In the genomic region with DNA sequence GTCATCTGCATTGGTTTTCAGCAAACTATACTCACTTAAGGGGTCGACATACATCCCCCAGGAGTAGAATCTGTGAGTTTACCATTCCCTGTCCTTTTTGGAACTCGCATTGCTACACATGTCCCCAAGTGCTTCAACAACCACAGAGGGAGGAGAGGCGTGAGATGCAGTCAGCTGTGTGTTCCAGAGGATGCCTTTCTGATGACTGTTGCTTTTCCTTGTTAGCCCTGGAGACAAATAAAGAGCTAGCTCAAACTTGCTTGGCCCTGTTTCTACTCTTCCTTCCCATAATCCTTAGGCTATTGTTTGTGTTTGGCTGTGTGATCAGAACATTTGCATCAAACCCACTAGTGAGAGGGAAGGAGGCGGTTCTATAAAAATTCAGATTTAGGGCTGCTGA, we compare ENCODE assay signal across 18 cellular contexts.
DNase-seq lines count a peak whose midpoint lies in the region; ATAC-seq and TF ChIP-seq lines count a peak whose summit lies in the region.
"Had no signal": no experiment of that assay in that cellular context is flagged by ENCODE, and none has a peak within 500 bp of the region (broad histone marks: within the 10 kb centered on the region; RNA-seq: fewer than 3 reads in every experiment).

No MANE protein-coding gene starts in this region.

- H3K9me2 ChIP-seq in GM23248 (ENCODE audit: insufficient read depth) = no peaks in the 10 kb centered on the region

- H3K27me3 ChIP-seq in GM23248 (replicated peaks; ENCODE audit: insufficient read depth) (no peaks in the 10 kb centered on the region; the same call in 1 of the 2 replicates), adrenal gland (no peaks in the 10 kb centered on the region), gastroesophageal sphincter (peaks cover 74% of the 10 kb centered on the region)
- H3K27me3 ChIP-seq: pancreas had no signal

- no peak for TF ChIP-seq CTCF in VCaP (conservative IDR thresholded peaks at IDR 0.05)
- TF ChIP-seq CTCF in adrenal gland (IDR thresholded peaks at IDR 0.05) = no peak
- TF ChIP-seq CTCF in gastroesophageal sphincter (IDR thresholded peaks at IDR 0.05) = no peak

- H3K4me3 ChIP-seq in GM23248 = no peak overlapping the region
- H3K4me3 ChIP-seq in adrenal gland = no peak overlapping the region
- no peak overlapping the region for H3K4me3 ChIP-seq in gastroesophageal sphincter
- H3K4me3 ChIP-seq: HAP-1, pancreas, stomach had no signal

- no peaks in the 10 kb centered on the region for H3F3A ChIP-seq in GM23248 (ENCODE audit: insufficient read depth)

- no peaks in the 10 kb centered on the region for H4K20me1 ChIP-seq in GM23248 (ENCODE audit: insufficient read depth)

- H3K4me1 ChIP-seq in GM23248 (ENCODE audit: insufficient read depth) (no peaks in the 10 kb centered on the region), adrenal gland (replicated peaks in 1 of 2) (no peaks in the 10 kb centered on the region), gastroesophageal sphincter (no peaks in the 10 kb centered on the region)
- H3K4me1 ChIP-seq: HAP-1, pancreas, stomach had no signal

- WGBS in GM23248 (ENCODE audit: low coverage in 1 of 2, low lambda C conversion rate in 2 of 2, missing lambda C conversion rate in 2 of 2), 2 experiments = 11 to 12% methylated on average over 4 of the region's 4 CpGs
- WGBS in adrenal gland, 4 donors = 42 to 55% (median 52%) methylated on average over 4 of the region's 4 CpGs
- WGBS in gastroesophageal sphincter (ENCODE audit: low coverage in 1 of 2), 2 donors = 31 to 39% methylated on average over 3 to 4 of the region's 4 CpGs

- DNase-seq in ACHN (peak; percentile 44), GM23248 (peak; percentile 53), iris pigment epithelial cell (ENCODE audit: low read depth) (peak; percentile 8), NCI-H2227 treated with DMSO at 0.1 percent for 48 hours (lab: John Stamatoyannopoulos, UW) (no peak), adrenal gland (no peak)
- DNase-seq: activated CD4-positive, alpha-beta T cell treated with anti-CD3 and anti-CD28 coated beads, Interleukin-2, amount 50 U/mL, for 48 hours; Karpas-422; midbrain; NCI-H1694 treated with DMSO at 0.1 percent for 48 hours; NCI-H69; pancreas; stomach; T1000 had no signal

- H3K36me3 ChIP-seq in GM23248 (ENCODE audit: low read depth) (no peaks in the 10 kb centered on the region), adrenal gland (replicated peaks in 1 of 2) (no peaks in the 10 kb centered on the region), gastroesophageal sphincter (no peaks in the 10 kb centered on the region)
- H3K36me3 ChIP-seq: HAP-1, pancreas, stomach had no signal

- H2AFZ ChIP-seq in GM23248 = no peak overlapping the region

- H3K9ac ChIP-seq in GM23248 = no peak overlapping the region

- no peaks in the 10 kb centered on the region for H3K79me2 ChIP-seq in GM23248 (ENCODE audit: insufficient read depth)

- H3K9me3 ChIP-seq in GM23248 (ENCODE audit: low read depth) (no peaks in the 10 kb centered on the region), adrenal gland (replicated peaks in 1 of 3) (no peaks in the 10 kb centered on the region), gastroesophageal sphincter (no peaks in the 10 kb centered on the region)
- H3K9me3 ChIP-seq: HAP-1, pancreas, stomach had no signal

- in situ Hi-C loops in ACHN (cut with HindIII; ENCODE audit: low pct_ligation_motif_present, low pct_unique_long_range_greater_than_20kb, low sequenced_read_pairs) = no loop called here
- in situ Hi-C loops in GM23248 (cut with MboI) = no loop called here

- no peak for TF ChIP-seq EP300 in gastroesophageal sphincter (IDR thresholded peaks at IDR 0.05)

- H3K27ac ChIP-seq in GM23248 = no peak overlapping the region
- H3K27ac ChIP-seq in VCaP = peak overlapping the region; percentile 14; the same call in 1 of the 2 replicates
- no peak overlapping the region for H3K27ac ChIP-seq in adrenal gland
- no peak overlapping the region for H3K27ac ChIP-seq in gastroesophageal sphincter
- H3K27ac ChIP-seq: pancreas, stomach had no signal

- no peak for TF ChIP-seq POLR2A in adrenal gland (IDR thresholded peaks at IDR 0.05)
- TF ChIP-seq POLR2A in gastroesophageal sphincter (IDR thresholded peaks at IDR 0.05) = no peak

- intact Hi-C loops in adrenal gland (cut with DNase I) = no loop called here

- no peak overlapping the region for H3K4me2 ChIP-seq in GM23248 (ENCODE audit: unreplicated experiment)

- ATAC-seq in gastroesophageal sphincter (no peak), HG02870 (IDR thresholded peaks at IDR 0.05; ENCODE audit: unreplicated experiment) (no peak)
- ATAC-seq: Right ventricle myocardium inferior had no signal

Comparison
In these comparisons a context has a peak if more than half of its experiments do, and no peak if none do; other contexts are left out.
1. DNase-seq: peak in ACHN (single experiment), GM23248 (single experiment) and iris pigment epithelial cell (single experiment); none in NCI-H2227 treated with DMSO at 0.1 percent for 48 hours (single experiment) and adrenal gland (0 of 7).